22 cellular contexts compared by ENCODE assay signal in the genomic region with DNA sequence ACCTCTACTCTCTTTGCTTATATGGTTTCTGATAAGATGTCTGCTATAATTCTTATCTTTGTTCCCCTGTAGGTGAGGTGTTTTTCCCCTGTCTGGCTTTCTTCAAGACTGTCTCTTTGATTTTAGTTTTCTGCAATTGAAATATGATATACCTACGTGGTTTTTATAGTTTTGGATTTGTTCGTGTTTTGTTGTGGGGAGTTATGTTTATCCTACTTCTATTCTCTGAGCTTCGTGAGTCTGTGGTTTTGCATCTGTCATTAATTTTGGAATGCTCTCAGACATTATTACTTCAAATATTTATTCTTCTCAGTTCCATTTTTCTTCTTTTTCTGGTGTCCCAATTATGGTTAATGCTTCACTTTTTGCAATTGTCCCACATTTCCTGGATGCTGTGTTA.
"Had no signal": no experiment of that assay in that cellular context is flagged by ENCODE, and none has a peak within 500 bp of the region (broad histone marks: within the 10 kb centered on the region; RNA-seq: fewer than 3 reads in every experiment).

No MANE protein-coding gene starts in this region.

- H3K79me2 ChIP-seq: hepatocyte had no signal

- H3K27me3 ChIP-seq: foreskin keratinocyte, hepatocyte, stomach, transverse colon had no signal

- DNase-seq: central memory CD4-positive, alpha-beta T cell; effector CD4-positive, alpha-beta T cell; endodermal cell; erythroblast; foreskin keratinocyte; head of caudate nucleus; mammary epithelial cell; occipital lobe; psoas muscle; retina; small intestine; stimulated activated CD4-positive, alpha-beta T cell treated with anti-CD3 and anti-CD28 coated beads, Interleukin-12 subunit alpha, Interleukin-12 subunit beta, amount 100 ng/mL, for 4 hours; stimulated activated naive CD4-positive, alpha-beta T cell; stomach; substantia nigra; transverse colon had no signal

- H3K27me3 Mint-ChIP-seq: natural killer cell treated with Interleukin-12 subunit alpha and Interleukin-12 subunit beta and Interleukin-15 and Interleukin-18, amount 100 ng/mL, for 72 hours had no signal

- H3K4me3 ChIP-seq: coronary artery, hepatocyte, psoas muscle, stomach, thoracic aorta, transverse colon had no signal

- H3K4me1 ChIP-seq: foreskin keratinocyte, psoas muscle, stomach, transverse colon had no signal

- H3K4me2 ChIP-seq: hepatocyte had no signal

- H3K27ac Mint-ChIP-seq: endodermal cell; natural killer cell treated with Interleukin-12 subunit alpha and Interleukin-12 subunit beta and Interleukin-15 and Interleukin-18, amount 100 ng/mL, for 72 hours had no signal

- H3K27ac ChIP-seq: coronary artery, foreskin keratinocyte, hepatocyte, psoas muscle, stomach, thoracic aorta, transverse colon had no signal

- H2AFZ ChIP-seq: hepatocyte had no signal

- H3K36me3 Mint-ChIP-seq: natural killer cell treated with Interleukin-12 subunit alpha and Interleukin-12 subunit beta and Interleukin-15 and Interleukin-18, amount 100 ng/mL, for 72 hours had no signal

- ATAC-seq: foreskin keratinocyte; left lobe of liver; natural killer cell treated with Interleukin-12 subunit alpha and Interleukin-12 subunit beta and Interleukin-15 and Interleukin-18, amount 100 ng/mL, for 72 hours; psoas muscle; sciatic nerve had no signal

- H3K36me3 ChIP-seq: stomach, thoracic aorta, transverse colon had no signal

- H3K4me3 Mint-ChIP-seq: endodermal cell; natural killer cell treated with Interleukin-12 subunit alpha and Interleukin-12 subunit beta and Interleukin-15 and Interleukin-18, amount 100 ng/mL, for 72 hours had no signal

- H3K9me3 ChIP-seq: psoas muscle, stomach, thoracic aorta, transverse colon had no signal
